4 cellular contexts compared by ENCODE assay signal in the genomic region with DNA sequence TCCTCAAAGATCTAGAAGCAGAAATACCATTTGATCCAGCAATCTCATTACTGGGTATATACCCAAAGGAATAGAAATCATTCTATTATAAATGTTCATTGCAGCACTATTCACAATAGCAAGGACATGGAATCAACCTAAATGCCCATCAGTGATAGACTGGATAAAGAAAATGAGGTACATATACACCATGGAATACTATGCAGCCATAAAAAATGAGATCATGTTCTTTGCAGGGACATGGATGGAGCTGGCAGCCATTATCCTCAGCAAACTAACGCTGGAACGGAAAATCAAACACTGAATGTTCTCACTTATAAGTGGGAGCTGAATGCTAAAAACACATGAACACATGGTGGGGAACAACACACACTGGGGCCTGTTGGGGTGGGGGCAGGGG. TPM values are rescaled to one million over a fixed set of nuclear protein-coding genes. Genes with fewer than 3 reads are reported as not detected.
"Had no signal": no experiment of that assay in that cellular context is flagged by ENCODE, and none has a peak within 500 bp of the region (broad histone marks: within the 10 kb centered on the region; RNA-seq: fewer than 3 reads in every experiment).

No MANE protein-coding gene starts in this region.

RNA-seq across cellular contexts. Expression of a gene that starts 44.6 kb away (rescaled TPM):
- total RNA-seq: HT-29, HT1080, IMR-90 had no signal
- polyA plus RNA-seq: IgD-negative memory B cell, IMR-90 had no signal
